In genomic region chr3:125644036-125645025, GRCh38 we compare ENCODE assay signal across 10 cellular contexts. TPM values are rescaled to one million over a fixed set of nuclear protein-coding genes. Genes with fewer than 3 reads are reported as not detected.
DNase-seq lines count a peak whose midpoint lies in the region; ATAC-seq and FAIRE-seq lines count a peak whose summit lies in the region.
"Had no signal": no experiment of that assay in that cellular context is flagged by ENCODE, and none has a peak within 500 bp of the region (broad histone marks: within the 10 kb centered on the region; RNA-seq: fewer than 3 reads in every experiment).

No MANE protein-coding gene starts in this region.

- peaks cover 0 to 4% (median 0%) of the 10 kb centered on the region in 11 donors for H3K9me3 Mint-ChIP-seq in naive thymus-derived CD4-positive, alpha-beta T cell
- no peaks in the 10 kb centered on the region for H3K9me3 Mint-ChIP-seq in effector memory CD8-positive, alpha-beta T cell
- H3K9me3 Mint-ChIP-seq in stimulated activated naive B cell treated with anti-CD40 and anti-IgM and Interleukin-4, amounts not matched to agents 10 μg/mL and 1 μg/mL and 100 μg/mL, for 72 hours = no peaks in the 10 kb centered on the region

- CTCF ChIA-PET in naive thymus-derived CD4-positive, alpha-beta T cell (lab: Charles Lee) = no interaction called here

- intact Hi-C loops in naive thymus-derived CD4-positive, alpha-beta T cell (cut with micrococcal nuclease) = no loop called here

- H3K36me3 ChIP-seq in naive thymus-derived CD4-positive, alpha-beta T cell (ENCODE audit: control insufficient read depth in 2 of 3, insufficient read depth in 3 of 3, low read length in 3 of 3) = no peaks in the 10 kb centered on the region
- H3K36me3 ChIP-seq: SJSA1 had no signal

- peak; percentile 77 for ATAC-seq in naive thymus-derived CD4-positive, alpha-beta T cell
- no peak for ATAC-seq in effector memory CD8-positive, alpha-beta T cell (replicated peaks)
- ATAC-seq in GM18520 (IDR thresholded peaks at IDR 0.05; ENCODE audit: unreplicated experiment) = no peak
- no peak for ATAC-seq in stimulated activated naive B cell treated with anti-CD40 and anti-IgM and Interleukin-4, amounts not matched to agents 10 μg/mL and 1 μg/mL and 100 μg/mL, for 72 hours (replicated peaks)

- H3K27ac Mint-ChIP-seq in naive thymus-derived CD4-positive, alpha-beta T cell = no peak overlapping the region
- H3K27ac Mint-ChIP-seq in effector memory CD8-positive, alpha-beta T cell = no peak overlapping the region
- no peak overlapping the region for H3K27ac Mint-ChIP-seq in stimulated activated naive B cell treated with anti-CD40 and anti-IgM and Interleukin-4, amounts not matched to agents 10 μg/mL and 1 μg/mL and 100 μg/mL, for 72 hours

- no peaks in the 10 kb centered on the region for H3K4me1 Mint-ChIP-seq in naive thymus-derived CD4-positive, alpha-beta T cell
- no peaks in the 10 kb centered on the region for H3K4me1 Mint-ChIP-seq in effector memory CD8-positive, alpha-beta T cell (ENCODE audit: low read depth in 2 of 2)
- no peaks in the 10 kb centered on the region for H3K4me1 Mint-ChIP-seq in stimulated activated naive B cell treated with anti-CD40 and anti-IgM and Interleukin-4, amounts not matched to agents 10 μg/mL and 1 μg/mL and 100 μg/mL, for 72 hours

- H3K9me3 ChIP-seq in naive thymus-derived CD4-positive, alpha-beta T cell (ENCODE audit: control insufficient read depth in 2 of 3, low read length in 3 of 3) = no peaks in the 10 kb centered on the region
- H3K9me3 ChIP-seq: SJSA1 had no signal

- peaks cover 0 to 2% (median 0%) of the 10 kb centered on the region in 5 donors for H3K27me3 Mint-ChIP-seq in naive thymus-derived CD4-positive, alpha-beta T cell
- no peaks in the 10 kb centered on the region for H3K27me3 Mint-ChIP-seq in effector memory CD8-positive, alpha-beta T cell
- H3K27me3 Mint-ChIP-seq in stimulated activated naive B cell treated with anti-CD40 and anti-IgM and Interleukin-4, amounts not matched to agents 10 μg/mL and 1 μg/mL and 100 μg/mL, for 72 hours = no peaks in the 10 kb centered on the region

- no peak overlapping the region for H3K4me3 ChIP-seq in naive thymus-derived CD4-positive, alpha-beta T cell (ENCODE audit: low read length)
- H3K4me3 ChIP-seq: SJSA1 had no signal

- H3K27me3 ChIP-seq in naive thymus-derived CD4-positive, alpha-beta T cell (ENCODE audit: control insufficient read depth in 2 of 2, insufficient read depth in 2 of 2, low read length in 2 of 2) = no peaks in the 10 kb centered on the region
- H3K27me3 ChIP-seq: SJSA1 had no signal

- no peak overlapping the region for H3K4me3 Mint-ChIP-seq in naive thymus-derived CD4-positive, alpha-beta T cell
- H3K4me3 Mint-ChIP-seq in effector memory CD8-positive, alpha-beta T cell = no peak overlapping the region
- no peak overlapping the region for H3K4me3 Mint-ChIP-seq in stimulated activated naive B cell treated with anti-CD40 and anti-IgM and Interleukin-4, amounts not matched to agents 10 μg/mL and 1 μg/mL and 100 μg/mL, for 72 hours

- no peak overlapping the region for H3K27ac ChIP-seq in naive thymus-derived CD4-positive, alpha-beta T cell (ENCODE audit: low read depth, low read length)
- H3K27ac ChIP-seq: SJSA1 had no signal

- peak; percentile 40 for DNase-seq in SIG-M5 treated with dmso at 0.1 percent for 504 hours (lab: John Stamatoyannopoulos, UW; ENCODE audit: unreplicated experiment)
- DNase-seq in SIG-M5 (lab: John Stamatoyannopoulos, UW) = no peak
- peak; percentile 46 for DNase-seq in fibroblast of peridontal ligament (ENCODE audit: extremely low read depth)
- no peak for DNase-seq in naive thymus-derived CD4-positive, alpha-beta T cell
- no peak for DNase-seq in urothelium cell line (ENCODE audit: low spot score)
- no peak for DNase-seq in effector memory CD8-positive, alpha-beta T cell
- DNase-seq in stimulated activated naive B cell treated with anti-CD40 and anti-IgM and Interleukin-4, amounts not matched to agents 10 μg/mL and 1 μg/mL and 100 μg/mL, for 72 hours = no peak
- DNase-seq: activated CD4-positive, alpha-beta T cell treated with anti-CD3 and anti-CD28 coated beads, Interleukin-2, amount 50 U/mL, for 4 hours had no signal

- POLR2A ChIA-PET in naive thymus-derived CD4-positive, alpha-beta T cell (lab: Charles Lee) = no interaction called here

- FAIRE-seq in urothelium cell line (lab: Jason Lieb, UNC) = peak; percentile 52

- no peaks in the 10 kb centered on the region for H3K4me1 ChIP-seq in naive thymus-derived CD4-positive, alpha-beta T cell (ENCODE audit: control insufficient read depth in 2 of 2, insufficient read depth in 2 of 2, low read length in 2 of 2)
- H3K4me1 ChIP-seq: SJSA1 had no signal

- H3K36me3 Mint-ChIP-seq in naive thymus-derived CD4-positive, alpha-beta T cell = no peaks in the 10 kb centered on the region
- no peaks in the 10 kb centered on the region for H3K36me3 Mint-ChIP-seq in effector memory CD8-positive, alpha-beta T cell (ENCODE audit: insufficient read depth)
- no peaks in the 10 kb centered on the region for H3K36me3 Mint-ChIP-seq in stimulated activated naive B cell treated with anti-CD40 and anti-IgM and Interleukin-4, amounts not matched to agents 10 μg/mL and 1 μg/mL and 100 μg/mL, for 72 hours

RNA-seq across cellular contexts. Expression of gene OSBPL11, which starts 49.0 kb away (rescaled TPM):
- total RNA-seq in naive thymus-derived CD4-positive, alpha-beta T cell = 10 to 100 TPM in 4 of 5 experiments, 1 to 10 TPM in 1; 6.7 to 18.7 (median 13.7) TPM
- 1 to 10 TPM; 5.7 to 7.1 TPM for polyA plus RNA-seq in naive thymus-derived CD4-positive, alpha-beta T cell

Comparison
In these comparisons a context has a peak if more than half of its experiments do, and no peak if none do; other contexts are left out.
1. DNase-seq: peak in SIG-M5 treated with dmso at 0.1 percent for 504 hours (single experiment) and fibroblast of peridontal ligament (single experiment); none in SIG-M5 (single experiment), naive thymus-derived CD4-positive, alpha-beta T cell (0 of 9), urothelium cell line (single experiment), effector memory CD8-positive, alpha-beta T cell (0 of 3) and stimulated activated naive B cell treated with anti-CD40 and anti-IgM and Interleukin-4, amounts not matched to agents 10 μg/mL and 1 μg/mL and 100 μg/mL, for 72 hours (single experiment).